Comparison of ENCODE assay signal across 9 cellular contexts in the genomic region with DNA sequence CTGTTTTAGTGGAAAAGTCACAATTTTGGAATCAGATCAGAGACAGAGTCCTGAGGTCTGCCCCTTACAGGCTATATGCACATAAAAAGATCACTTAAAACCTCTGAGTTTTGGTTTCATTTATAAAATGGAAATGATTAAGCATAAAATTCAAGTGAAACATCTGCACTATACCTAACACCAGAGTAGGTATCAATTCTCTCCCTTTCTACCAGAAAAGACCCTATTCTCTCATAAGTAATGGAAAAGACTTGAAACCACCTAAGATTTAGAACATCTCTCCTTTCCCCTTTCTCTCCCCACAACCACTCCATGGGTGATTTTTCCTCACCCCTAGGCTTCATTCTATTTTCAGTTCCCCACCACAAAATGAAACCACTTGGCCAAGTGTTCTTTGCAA. TPM values are rescaled to one million over a fixed set of nuclear protein-coding genes. Genes with fewer than 3 reads are reported as not detected.
A peak's percentile ranks its signal among the peaks of the same experiment; 100 is the strongest.
DNase-seq lines count a peak whose midpoint lies in the region; ATAC-seq and TF ChIP-seq lines count a peak whose summit lies in the region.
"Had no signal": no experiment of that assay in that cellular context is flagged by ENCODE, and none has a peak within 500 bp of the region (broad histone marks: within the 10 kb centered on the region; RNA-seq: fewer than 3 reads in every experiment).

No MANE protein-coding gene starts in this region.

- no peak for DNase-seq in activated naive CD4-positive, alpha-beta T cell treated with anti-CD3 and anti-CD28 coated beads for 36 hours
- DNase-seq in activated naive CD4-positive, alpha-beta T cell treated with anti-CD3 and anti-CD28 coated beads, Interleukin-2, amount 50 U/mL, for 16 hours: no peak
- DNase-seq in T-helper 2 cell treated with Interferon-gamma antibody and Interleukin-4, amounts not matched to agents 5 μg/mL and 100 μg/mL, for 36 hours (ENCODE audit: low spot score): no peak
- no peak for DNase-seq in lower leg skin (ENCODE audit: low spot score in 2 of 2)
- DNase-seq in GM10248 (ENCODE audit: extremely low spot score): no peak
- no peak for DNase-seq in osteoblast (ENCODE audit: insufficient read length, low spot score, missing footprints)

- POLR2A ChIA-PET in GM10248 (lab: Yijun Ruan, JAX): no interaction called here

- no peak for TF ChIP-seq POLR2A in lower leg skin (IDR thresholded peaks at IDR 0.05)

- peak overlapping the region; percentile 73 for H3K4me3 Mint-ChIP-seq in activated naive CD4-positive, alpha-beta T cell treated with anti-CD3 and anti-CD28 coated beads for 36 hours
- H3K4me3 Mint-ChIP-seq in T-helper 2 cell treated with Interferon-gamma antibody and Interleukin-4, amounts not matched to agents 5 μg/mL and 100 μg/mL, for 36 hours: peak overlapping the region; percentile 81
- H3K4me3 Mint-ChIP-seq in stimulated activated naive CD8-positive, alpha-beta T cell treated with anti-CD3 and anti-CD28 coated beads, Interleukin-15, Interleukin-2, amounts not matched to agents 100 ng/mL and 50 ng/mL, for 24 hours: peak overlapping the region; percentile 82

- no peaks in the 10 kb centered on the region for H3K36me3 ChIP-seq in osteoblast (ENCODE audit: insufficient read depth, low read length)

- CTCF ChIA-PET in activated naive CD4-positive, alpha-beta T cell treated with anti-CD3 and anti-CD28 coated beads for 36 hours (lab: Charles Lee): interaction anchor here (0.7 kb wide), 2 partner anchors 35 to 180 kb away, joined by 3 to 4 read pairs; no protein-coding TSS in a partner anchor
- CTCF ChIA-PET in GM10248 (lab: Yijun Ruan, JAX): interaction anchor here (1.2 kb wide), 1 partner anchor 13 kb away, joined by 4 read pairs; no protein-coding TSS in a partner anchor

- H4K20me1 ChIP-seq in osteoblast (ENCODE audit: insufficient read depth, low read length): no peaks in the 10 kb centered on the region

- H3K4me3 ChIP-seq in lower leg skin (ENCODE audit: low read depth, poor library complexity, severe bottlenecking) (no peak overlapping the region), osteoblast (ENCODE audit: insufficient read depth, low read length) (no peak overlapping the region)

- H3K27ac Mint-ChIP-seq in activated naive CD4-positive, alpha-beta T cell treated with anti-CD3 and anti-CD28 coated beads for 36 hours: peak overlapping the region; percentile 83
- peak overlapping the region; percentile 81 for H3K27ac Mint-ChIP-seq in T-helper 2 cell treated with Interferon-gamma antibody and Interleukin-4, amounts not matched to agents 5 μg/mL and 100 μg/mL, for 36 hours
- peak overlapping the region; percentile 95 for H3K27ac Mint-ChIP-seq in stimulated activated naive CD8-positive, alpha-beta T cell treated with anti-CD3 and anti-CD28 coated beads, Interleukin-15, Interleukin-2, amounts not matched to agents 100 ng/mL and 50 ng/mL, for 24 hours

- H3K4me2 ChIP-seq in osteoblast (ENCODE audit: insufficient read depth, low read length): no peak overlapping the region

- H3K27ac ChIP-seq in osteoblast (ENCODE audit: low read depth, low read length): no peak overlapping the region
- H3K27ac ChIP-seq: epithelial cell of prostate had no signal

- TF ChIP-seq CTCF in lower leg skin (IDR thresholded peaks at IDR 0.05) (no peak), GM10248 (IDR thresholded peaks at IDR 0.05; ENCODE audit: control extremely low read depth, extremely low read depth, low read depth, missing control alignments) (no peak), osteoblast (IDR thresholded peaks at IDR 0.05; ENCODE audit: extremely low read depth, low read depth, low read length) (no peak)

- H3K9me3 ChIP-seq in osteoblast (ENCODE audit: low read depth, low read length): no peaks in the 10 kb centered on the region

- peaks cover 32% of the 10 kb centered on the region for H3K4me1 Mint-ChIP-seq in activated naive CD4-positive, alpha-beta T cell treated with anti-CD3 and anti-CD28 coated beads for 36 hours (ENCODE audit: low read depth)
- H3K4me1 Mint-ChIP-seq in T-helper 2 cell treated with Interferon-gamma antibody and Interleukin-4, amounts not matched to agents 5 μg/mL and 100 μg/mL, for 36 hours (ENCODE audit: low read depth): peaks cover 27% of the 10 kb centered on the region
- peaks cover 52% of the 10 kb centered on the region for H3K4me1 Mint-ChIP-seq in stimulated activated naive CD8-positive, alpha-beta T cell treated with anti-CD3 and anti-CD28 coated beads, Interleukin-15, Interleukin-2, amounts not matched to agents 100 ng/mL and 50 ng/mL, for 24 hours (ENCODE audit: low read depth)

- H3K36me3 Mint-ChIP-seq in activated naive CD4-positive, alpha-beta T cell treated with anti-CD3 and anti-CD28 coated beads for 36 hours (ENCODE audit: low read depth): no peaks in the 10 kb centered on the region
- no peaks in the 10 kb centered on the region for H3K36me3 Mint-ChIP-seq in T-helper 2 cell treated with Interferon-gamma antibody and Interleukin-4, amounts not matched to agents 5 μg/mL and 100 μg/mL, for 36 hours (ENCODE audit: low read depth)
- H3K36me3 Mint-ChIP-seq in stimulated activated naive CD8-positive, alpha-beta T cell treated with anti-CD3 and anti-CD28 coated beads, Interleukin-15, Interleukin-2, amounts not matched to agents 100 ng/mL and 50 ng/mL, for 24 hours (ENCODE audit: low read depth): no peaks in the 10 kb centered on the region

- no peaks in the 10 kb centered on the region for H3K4me1 ChIP-seq in osteoblast (ENCODE audit: insufficient read depth, low read length)

- ATAC-seq in HG02943 (IDR thresholded peaks at IDR 0.05; ENCODE audit: low read depth, unreplicated experiment): peak; percentile 46

- intact Hi-C loops in activated naive CD4-positive, alpha-beta T cell treated with anti-CD3 and anti-CD28 coated beads for 36 hours (cut with micrococcal nuclease): loop anchor here (1.0 to 10.0 kb wide), 4 partner anchors 33 to 994 kb away; a partner anchor contains a TSS
- intact Hi-C loops in lower leg skin (cut with DNase I; ENCODE audit: low total_unique reads): no loop called here

- H3K79me2 ChIP-seq in osteoblast (ENCODE audit: insufficient read depth, low read length): no peaks in the 10 kb centered on the region

- H3K27me3 Mint-ChIP-seq in activated naive CD4-positive, alpha-beta T cell treated with anti-CD3 and anti-CD28 coated beads for 36 hours (ENCODE audit: low read depth): no peaks in the 10 kb centered on the region
- no peaks in the 10 kb centered on the region for H3K27me3 Mint-ChIP-seq in T-helper 2 cell treated with Interferon-gamma antibody and Interleukin-4, amounts not matched to agents 5 μg/mL and 100 μg/mL, for 36 hours (ENCODE audit: low read depth)
- no peaks in the 10 kb centered on the region for H3K27me3 Mint-ChIP-seq in stimulated activated naive CD8-positive, alpha-beta T cell treated with anti-CD3 and anti-CD28 coated beads, Interleukin-15, Interleukin-2, amounts not matched to agents 100 ng/mL and 50 ng/mL, for 24 hours

- no peaks in the 10 kb centered on the region for H3K9me3 Mint-ChIP-seq in activated naive CD4-positive, alpha-beta T cell treated with anti-CD3 and anti-CD28 coated beads for 36 hours
- H3K9me3 Mint-ChIP-seq in T-helper 2 cell treated with Interferon-gamma antibody and Interleukin-4, amounts not matched to agents 5 μg/mL and 100 μg/mL, for 36 hours: no peaks in the 10 kb centered on the region
- H3K9me3 Mint-ChIP-seq in stimulated activated naive CD8-positive, alpha-beta T cell treated with anti-CD3 and anti-CD28 coated beads, Interleukin-15, Interleukin-2, amounts not matched to agents 100 ng/mL and 50 ng/mL, for 24 hours: no peaks in the 10 kb centered on the region

- no peak overlapping the region for H2AFZ ChIP-seq in osteoblast (ENCODE audit: low read length)

- peaks cover 20% of the 10 kb centered on the region for H3K27me3 ChIP-seq in osteoblast (ENCODE audit: insufficient read depth, low read length)

RNA-seq across cellular contexts. Expression of a gene that starts 0.9 kb away (rescaled TPM):
- total RNA-seq in activated naive CD4-positive, alpha-beta T cell treated with anti-CD3 and anti-CD28 coated beads for 36 hours: not detected
- total RNA-seq in lower leg skin (under 1 TPM in 1 of 4 donors, not detected in 3; 0.34 TPM), osteoblast (not detected in 2 replicates)
